ENCODE assay signal across 19 cellular contexts in genomic region chr1:64829411-64830033, GRCh38.
A peak's percentile ranks its signal among the peaks of the same experiment; 100 is the strongest.
DNase-seq lines count a peak whose midpoint lies in the region; ATAC-seq and TF ChIP-seq lines count a peak whose summit lies in the region.
"Had no signal": no experiment of that assay in that cellular context is flagged by ENCODE, and none has a peak within 500 bp of the region (broad histone marks: within the 10 kb centered on the region; RNA-seq: fewer than 3 reads in every experiment).

No MANE protein-coding gene starts in this region.

- no peak overlapping the region for H3K9ac ChIP-seq in BLaER1 treated with 17β-estradiol and CSF1 and Interleukin-3, amounts not matched to agents 10 nM and 100 nM
- H3K9ac ChIP-seq: BLaER1, SK-N-SH had no signal

- no peaks in the 10 kb centered on the region for H3K9me3 ChIP-seq in BLaER1 treated with 17β-estradiol and CSF1 and Interleukin-3, amounts not matched to agents 10 nM and 100 nM (replicated peaks in 1 of 11)
- no peaks in the 10 kb centered on the region for H3K9me3 ChIP-seq in CD8-positive, alpha-beta memory T cell (ENCODE audit: low read length)
- H3K9me3 ChIP-seq in BE2C (no peaks in the 10 kb centered on the region), ovary (no peaks in the 10 kb centered on the region)
- H3K9me3 ChIP-seq: adrenal gland, BLaER1, SK-N-SH, thyroid gland had no signal

- POLR2A ChIA-PET in CD8-positive, alpha-beta memory T cell (lab: Charles Lee), result no interaction called here

- H3K27me3 ChIP-seq in BLaER1 treated with 17β-estradiol and CSF1 and Interleukin-3, amounts not matched to agents 10 nM and 100 nM, result no peaks in the 10 kb centered on the region
- H3K27me3 ChIP-seq in CD8-positive, alpha-beta memory T cell (ENCODE audit: insufficient read depth, low read length, poor library complexity, severe bottlenecking), result no peaks in the 10 kb centered on the region
- H3K27me3 ChIP-seq in BE2C (no peaks in the 10 kb centered on the region), ovary (no peaks in the 10 kb centered on the region)
- H3K27me3 ChIP-seq: adrenal gland, BLaER1, thyroid gland had no signal

- ATAC-seq in activated naive CD8-positive, alpha-beta T cell treated with anti-CD3 and anti-CD28 coated beads, Interleukin-2, amount 50 U/mL, for 24 hours, result no peak
- no peak for ATAC-seq in GM18858 (IDR thresholded peaks at IDR 0.05; ENCODE audit: unreplicated experiment)

- peak overlapping the region in 7 of 8 donors; percentile 51 to 93 (median 76) for H3K27ac Mint-ChIP-seq in CD8-positive, alpha-beta memory T cell
- H3K27ac Mint-ChIP-seq in activated naive CD8-positive, alpha-beta T cell treated with anti-CD3 and anti-CD28 coated beads, Interleukin-2, amount 50 U/mL, for 24 hours, result peak overlapping the region; percentile 38
- H3K27ac Mint-ChIP-seq in immature natural killer cell, result peak overlapping the region; percentile 78 to 93 (median 85)

- intact Hi-C loops in ovary (cut with DNase I), result loop anchor here (5.0 to 10.0 kb wide), 5 partner anchors 135 to 567 kb away; no protein-coding TSS in a partner anchor

- CTCF ChIA-PET in CD8-positive, alpha-beta memory T cell (lab: Charles Lee), result interaction anchor here (0.9 to 1.3 kb wide), 2 partner anchors 246 kb away, joined by 3 read pairs; no protein-coding TSS in a partner anchor

- peaks cover 7 to 18% (median 9%) of the 10 kb centered on the region in 10 experiments for H3K4me1 ChIP-seq in BLaER1 treated with 17β-estradiol and CSF1 and Interleukin-3, amounts not matched to agents 10 nM and 100 nM
- peaks cover 16% of the 10 kb centered on the region for H3K4me1 ChIP-seq in CD8-positive, alpha-beta memory T cell (ENCODE audit: insufficient read depth, low read length)
- H3K4me1 ChIP-seq in BE2C, result no peaks in the 10 kb centered on the region
- H3K4me1 ChIP-seq in ovary (ENCODE audit: insufficient read depth), result no peaks in the 10 kb centered on the region
- H3K4me1 ChIP-seq: adrenal gland had no signal

- no peak for TF ChIP-seq EP300 in ovary (IDR thresholded peaks at IDR 0.05)

- peaks cover 0 to 36% (median 13%) of the 10 kb centered on the region in 3 donors for H3K36me3 Mint-ChIP-seq in CD8-positive, alpha-beta memory T cell
- H3K36me3 Mint-ChIP-seq in activated naive CD8-positive, alpha-beta T cell treated with anti-CD3 and anti-CD28 coated beads, Interleukin-2, amount 50 U/mL, for 24 hours (ENCODE audit: low read depth), result peaks cover 17% of the 10 kb centered on the region
- peaks cover 7 to 26% (median 13%) of the 10 kb centered on the region in 3 donors for H3K36me3 Mint-ChIP-seq in immature natural killer cell

- H3K9me3 Mint-ChIP-seq in CD8-positive, alpha-beta memory T cell, result no peaks in the 10 kb centered on the region
- H3K9me3 Mint-ChIP-seq in activated naive CD8-positive, alpha-beta T cell treated with anti-CD3 and anti-CD28 coated beads, Interleukin-2, amount 50 U/mL, for 24 hours, result no peaks in the 10 kb centered on the region
- H3K9me3 Mint-ChIP-seq in immature natural killer cell, result no peaks in the 10 kb centered on the region

- 70 to 73% (median 72%) methylated on average over 9 of the region's 9 CpGs for WGBS in ovary, 3 donors

- TF ChIP-seq POLR2A in ovary (IDR thresholded peaks at IDR 0.05), result no peak

- H3K4me1 Mint-ChIP-seq in CD8-positive, alpha-beta memory T cell, result peaks cover 37 to 46% (median 46%) of the 10 kb centered on the region in 3 donors
- peaks cover 35% of the 10 kb centered on the region for H3K4me1 Mint-ChIP-seq in activated naive CD8-positive, alpha-beta T cell treated with anti-CD3 and anti-CD28 coated beads, Interleukin-2, amount 50 U/mL, for 24 hours
- peaks cover 38 to 41% of the 10 kb centered on the region in 2 donors for H3K4me1 Mint-ChIP-seq in immature natural killer cell

- DNase-seq in CD8-positive, alpha-beta memory T cell, result no peak
- no peak for DNase-seq in activated naive CD8-positive, alpha-beta T cell treated with anti-CD3 and anti-CD28 coated beads, Interleukin-2, amount 50 U/mL, for 24 hours
- DNase-seq in immature natural killer cell (no peak), BE2C (no peak), NCI-H2227 (lab: John Stamatoyannopoulos, UW; ENCODE audit: unreplicated experiment) (no peak), ovary (no peak)
- DNase-seq: adrenal gland; DMS79; KBM-7; NCI-H1417 treated with DMSO at 0.1 percent for 48 hours; NCI-H446; SK-N-SH; stimulated activated CD4-positive, alpha-beta T cell treated with anti-CD3 and anti-CD28 coated beads, Interleukin-4, amount 100 ng/mL, for 1 hour; stimulated activated CD8-positive, alpha-beta memory T cell treated with anti-CD3 and anti-CD28 coated beads, Interleukin-4, amount 100 ng/mL, for 48 hours; thyroid gland had no signal

- H4K20me1 ChIP-seq in BLaER1 treated with 17β-estradiol and CSF1 and Interleukin-3, amounts not matched to agents 10 nM and 100 nM, result 0 out of 22 replicates have a peak, but pooled peaks cover 0 to 3% (median 0%) of the 10 kb centered on the region in 11 experiments
- H4K20me1 ChIP-seq: BLaER1 had no signal

- no peak overlapping the region for H3K4me3 ChIP-seq in BLaER1 treated with 17β-estradiol and CSF1 and Interleukin-3, amounts not matched to agents 10 nM and 100 nM
- H3K4me3 ChIP-seq in CD8-positive, alpha-beta memory T cell (ENCODE audit: low read length), result no peak overlapping the region
- H3K4me3 ChIP-seq in BE2C (ENCODE audit: low read depth, low read length) (no peak overlapping the region), ovary (no peak overlapping the region)
- H3K4me3 ChIP-seq: adrenal gland, BLaER1, thyroid gland had no signal

- no peak for TF ChIP-seq CTCF in BE2C (IDR thresholded peaks at IDR 0.05; ENCODE audit: low read depth, low read length)
- no peak for TF ChIP-seq CTCF in ovary (IDR thresholded peaks at IDR 0.05)

- H3K36me3 ChIP-seq in BLaER1 treated with 17β-estradiol and CSF1 and Interleukin-3, amounts not matched to agents 10 nM and 100 nM, result peaks cover 33 to 55% (median 52%) of the 10 kb centered on the region in 11 experiments
- H3K36me3 ChIP-seq in CD8-positive, alpha-beta memory T cell (ENCODE audit: insufficient read depth, low read length), result peaks cover 12% of the 10 kb centered on the region
- H3K36me3 ChIP-seq in BE2C (no peaks in the 10 kb centered on the region), ovary (no peaks in the 10 kb centered on the region)

- no peak overlapping the region for H3K27ac ChIP-seq in BLaER1 treated with 17β-estradiol and CSF1 and Interleukin-3, amounts not matched to agents 10 nM and 100 nM
- no peak overlapping the region for H3K27ac ChIP-seq in CD8-positive, alpha-beta memory T cell (ENCODE audit: low read depth, low read length)
- no peak overlapping the region for H3K27ac ChIP-seq in ovary
- H3K27ac ChIP-seq: adrenal gland, BLaER1, HL-60, thyroid gland had no signal

- H3K4me2 ChIP-seq in BLaER1 treated with 17β-estradiol and CSF1 and Interleukin-3, amounts not matched to agents 10 nM and 100 nM, result peak overlapping the region in 8 of 11 experiments; percentile 10 to 74 (median 51); a peak in 14 of 22 replicates
- H3K4me2 ChIP-seq: BLaER1, SK-N-SH had no signal

- H3K27me3 Mint-ChIP-seq in CD8-positive, alpha-beta memory T cell, result no peaks in the 10 kb centered on the region
- H3K27me3 Mint-ChIP-seq in activated naive CD8-positive, alpha-beta T cell treated with anti-CD3 and anti-CD28 coated beads, Interleukin-2, amount 50 U/mL, for 24 hours, result no peaks in the 10 kb centered on the region
- peaks cover 4 to 28% (median 21%) of the 10 kb centered on the region in 3 donors for H3K27me3 Mint-ChIP-seq in immature natural killer cell (ENCODE audit: low read depth in 3 of 3)

- peak overlapping the region in 1 of 7 donors; percentile 27 for H3K4me3 Mint-ChIP-seq in CD8-positive, alpha-beta memory T cell
- no peak overlapping the region for H3K4me3 Mint-ChIP-seq in activated naive CD8-positive, alpha-beta T cell treated with anti-CD3 and anti-CD28 coated beads, Interleukin-2, amount 50 U/mL, for 24 hours
- no peak overlapping the region for H3K4me3 Mint-ChIP-seq in immature natural killer cell
